In the genomic region with DNA sequence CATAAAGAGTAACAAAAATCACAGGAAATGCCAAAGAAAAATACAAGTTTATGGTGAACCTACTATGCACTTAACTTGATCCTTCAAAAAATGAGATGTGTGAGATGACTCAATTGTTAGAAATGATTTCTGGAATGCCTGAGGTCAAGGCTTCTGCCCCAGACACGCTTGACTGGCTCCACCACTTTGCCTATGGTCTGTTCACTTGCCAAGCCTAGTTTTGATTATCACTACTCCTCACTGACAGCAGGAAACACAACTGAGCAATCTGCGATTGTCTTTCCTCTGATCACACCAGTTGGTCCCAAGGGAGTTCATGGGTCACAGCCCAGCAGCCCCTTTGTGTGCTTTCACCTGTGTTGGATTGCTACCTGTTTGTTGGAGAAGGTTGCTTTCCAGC, we compare ENCODE assay signal across 8 cellular contexts. TPM values are rescaled to one million over a fixed set of nuclear protein-coding genes. Genes with fewer than 3 reads are reported as not detected.
A peak's percentile ranks its signal among the peaks of the same experiment; 100 is the strongest.
DNase-seq lines count a peak whose midpoint lies in the region; ATAC-seq and TF ChIP-seq lines count a peak whose summit lies in the region.

No MANE protein-coding gene starts in this region.

- no peaks in the 10 kb centered on the region for H3K36me3 ChIP-seq in neural progenitor cell

- TF ChIP-seq CTCF in neural progenitor cell (IDR thresholded peaks at IDR 0.05): no peak

- no peaks in the 10 kb centered on the region for H3K79me2 ChIP-seq in neural progenitor cell (ENCODE audit: low read depth)

- H3K4me3 ChIP-seq in neural progenitor cell: no peak overlapping the region

- no peaks in the 10 kb centered on the region for H3K4me1 ChIP-seq in neural progenitor cell

- intact Hi-C loops in cardiac septum (cut with DNase I): no loop called here

- H4K20me1 ChIP-seq in neural progenitor cell (ENCODE audit: low read depth): no peaks in the 10 kb centered on the region

- no peaks in the 10 kb centered on the region for H3F3A ChIP-seq in neural progenitor cell (ENCODE audit: low read depth)

- no peaks in the 10 kb centered on the region for H3K27me3 ChIP-seq in neural progenitor cell

- peaks cover 16% of the 10 kb centered on the region for H3K4me1 Mint-ChIP-seq in neural progenitor cell

- H3K27ac ChIP-seq in neural progenitor cell: no peak overlapping the region

- no peak overlapping the region for H3K9ac ChIP-seq in neural progenitor cell

- peaks cover 15% of the 10 kb centered on the region for H3K9me3 Mint-ChIP-seq in neural progenitor cell

- peak; percentile 90 for ATAC-seq in GM21526 (IDR thresholded peaks at IDR 0.05; ENCODE audit: low FRiP score, unreplicated experiment)
- ATAC-seq in esophagus mucosa: peak; percentile 60

- peaks cover 3% of the 10 kb centered on the region for H3K36me3 Mint-ChIP-seq in neural progenitor cell

- DNase-seq in DMS153 (lab: John Stamatoyannopoulos, UW) (peak; percentile 66), HPDE6-E6E7 (ENCODE audit: extremely low spot score) (peak; percentile 73), pons (ENCODE audit: low spot score) (no peak), inferior parietal cortex (ENCODE audit: extremely low spot score) (no peak), cardiac septum (ENCODE audit: low spot score) (no peak), neural progenitor cell (ENCODE audit: low spot score) (no peak)

- no peak overlapping the region for H3K4me2 ChIP-seq in neural progenitor cell

- H3K27ac Mint-ChIP-seq in neural progenitor cell: no peak overlapping the region

- H2AFZ ChIP-seq in neural progenitor cell (replicated peaks): no peak overlapping the region

- H3K9me3 ChIP-seq in neural progenitor cell (ENCODE audit: low read depth): no peaks in the 10 kb centered on the region

- no peak overlapping the region for H3K4me3 Mint-ChIP-seq in neural progenitor cell

- peaks cover 2% of the 10 kb centered on the region for H3K27me3 Mint-ChIP-seq in neural progenitor cell (ENCODE audit: insufficient read depth, low read depth)

RNA-seq across cellular contexts. Expression of a gene that starts 20.6 kb away (rescaled TPM):
- total RNA-seq in esophagus mucosa (10.0 TPM), cardiac septum (6.7 TPM), neural progenitor cell (ENCODE audit: low replicate concordance) (14.2 and 16.3 TPM in 2 replicates)

RNA-seq across cellular contexts. Expression of a gene that starts 46.5 kb away (rescaled TPM):
- total RNA-seq in esophagus mucosa (124 TPM), cardiac septum (318 TPM), neural progenitor cell (ENCODE audit: low replicate concordance) (448 and 455 TPM in 2 replicates)

Comparison
In these comparisons a context has a peak if more than half of its experiments do, and no peak if none do; other contexts are left out.
1. DNase-seq: peak in DMS153 (single experiment) and HPDE6-E6E7 (single experiment); none in pons (single experiment), inferior parietal cortex (single experiment), cardiac septum (single experiment) and neural progenitor cell (single experiment).